1 cellular context compared by ENCODE assay signal in the genomic region with DNA sequence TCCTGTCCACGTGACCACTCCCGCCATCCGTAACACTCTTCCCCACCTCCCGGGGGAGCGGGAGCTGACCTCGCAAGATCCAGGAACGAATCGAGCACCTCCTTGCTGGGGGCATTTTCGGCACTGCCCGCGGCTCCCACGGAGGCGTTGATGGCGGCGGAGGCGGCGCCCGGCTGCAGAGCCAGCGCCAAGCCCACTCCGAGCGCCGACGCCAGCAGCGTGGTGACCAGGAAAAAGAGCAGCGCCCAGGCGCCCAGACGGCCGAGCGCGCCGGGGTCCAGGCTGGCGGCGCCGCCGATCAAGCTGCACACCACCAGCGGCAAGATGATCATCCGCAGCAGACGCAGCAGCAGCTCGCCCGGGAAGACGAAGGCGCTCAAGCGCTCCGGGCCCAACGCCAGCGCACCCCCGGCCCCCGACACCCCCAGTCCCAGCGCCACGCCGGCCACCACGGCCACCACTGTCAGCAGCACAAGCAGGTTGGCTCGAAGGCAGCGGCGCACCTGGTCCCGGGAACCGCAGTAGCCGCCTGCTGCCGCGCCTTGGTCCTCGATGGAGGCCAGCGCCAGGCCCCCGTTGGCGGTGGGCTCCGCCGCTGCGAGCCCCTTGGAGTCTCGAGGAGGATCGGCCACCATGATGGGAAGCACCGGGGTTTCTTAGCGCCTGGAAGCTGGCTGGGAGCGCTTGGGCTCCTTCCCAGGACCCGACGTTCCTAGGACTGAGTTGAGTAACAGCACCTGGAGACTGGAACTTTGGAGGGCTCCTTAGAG.
A peak's percentile ranks its signal among the peaks of the same experiment; 100 is the strongest.
TF ChIP-seq lines count a peak whose summit lies in the region.

No MANE protein-coding gene starts in this region.

TF ChIP-seq in WTC11, 78 proteins besides CTCF, POLR2A, EP300 and RAD21 (continued from another document):
- TF ChIP-seq, protein P1, sequence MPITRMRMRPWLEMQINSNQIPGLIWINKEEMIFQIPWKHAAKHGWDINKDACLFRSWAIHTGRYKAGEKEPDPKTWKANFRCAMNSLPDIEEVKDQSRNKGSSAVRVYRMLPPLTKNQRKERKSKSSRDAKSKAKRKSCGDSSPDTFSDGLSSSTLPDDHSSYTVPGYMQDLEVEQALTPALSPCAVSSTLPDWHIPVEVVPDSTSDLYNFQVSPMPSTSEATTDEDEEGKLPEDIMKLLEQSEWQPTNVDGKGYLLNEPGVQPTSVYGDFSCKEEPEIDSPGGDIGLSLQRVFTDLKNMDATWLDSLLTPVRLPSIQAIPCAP (CRISPR knock-in tag; IDR thresholded peaks at IDR 0.05) = no peak; the same call in 1 of the 2 replicates
- no peak for TF ChIP-seq NR2C2 (CRISPR knock-in tag; IDR thresholded peaks at IDR 0.05)
- TF ChIP-seq, protein P2, sequence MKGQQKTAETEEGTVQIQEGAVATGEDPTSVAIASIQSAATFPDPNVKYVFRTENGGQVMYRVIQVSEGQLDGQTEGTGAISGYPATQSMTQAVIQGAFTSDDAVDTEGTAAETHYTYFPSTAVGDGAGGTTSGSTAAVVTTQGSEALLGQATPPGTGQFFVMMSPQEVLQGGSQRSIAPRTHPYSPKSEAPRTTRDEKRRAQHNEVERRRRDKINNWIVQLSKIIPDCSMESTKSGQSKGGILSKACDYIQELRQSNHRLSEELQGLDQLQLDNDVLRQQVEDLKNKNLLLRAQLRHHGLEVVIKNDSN (CRISPR knock-in tag; IDR thresholded peaks at IDR 0.05) = peak; percentile 86; the same call in 1 of the 2 replicates
- TF ChIP-seq TCF7 (CRISPR knock-in tag; IDR thresholded peaks at IDR 0.05; ENCODE audit: low read depth) = no peak
- TF ChIP-seq ZNF416 (CRISPR knock-in tag; IDR thresholded peaks at IDR 0.05) = no peak
- TF ChIP-seq, protein P3, sequence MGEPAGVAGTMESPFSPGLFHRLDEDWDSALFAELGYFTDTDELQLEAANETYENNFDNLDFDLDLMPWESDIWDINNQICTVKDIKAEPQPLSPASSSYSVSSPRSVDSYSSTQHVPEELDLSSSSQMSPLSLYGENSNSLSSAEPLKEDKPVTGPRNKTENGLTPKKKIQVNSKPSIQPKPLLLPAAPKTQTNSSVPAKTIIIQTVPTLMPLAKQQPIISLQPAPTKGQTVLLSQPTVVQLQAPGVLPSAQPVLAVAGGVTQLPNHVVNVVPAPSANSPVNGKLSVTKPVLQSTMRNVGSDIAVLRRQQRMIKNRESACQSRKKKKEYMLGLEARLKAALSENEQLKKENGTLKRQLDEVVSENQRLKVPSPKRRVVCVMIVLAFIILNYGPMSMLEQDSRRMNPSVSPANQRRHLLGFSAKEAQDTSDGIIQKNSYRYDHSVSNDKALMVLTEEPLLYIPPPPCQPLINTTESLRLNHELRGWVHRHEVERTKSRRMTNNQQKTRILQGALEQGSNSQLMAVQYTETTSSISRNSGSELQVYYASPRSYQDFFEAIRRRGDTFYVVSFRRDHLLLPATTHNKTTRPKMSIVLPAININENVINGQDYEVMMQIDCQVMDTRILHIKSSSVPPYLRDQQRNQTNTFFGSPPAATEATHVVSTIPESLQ (CRISPR knock-in tag; IDR thresholded peaks at IDR 0.05) = no peak
- no peak for TF ChIP-seq TEAD1 (CRISPR knock-in tag; IDR thresholded peaks at IDR 0.05)
- no peak for TF ChIP-seq ESRRA (CRISPR knock-in tag; IDR thresholded peaks at IDR 0.05; ENCODE audit: borderline replicate concordance)
- peak; percentile 65; the same call in 1 of the 2 replicates for TF ChIP-seq MYBL2 (CRISPR knock-in tag; IDR thresholded peaks at IDR 0.05)
- TF ChIP-seq ZNF121 (CRISPR knock-in tag; IDR thresholded peaks at IDR 0.05) = no peak
TF ChIP-seq in WTC11: peak in this region for 14.
